ENCODE assay signal across 12 cellular contexts in the genomic region with DNA sequence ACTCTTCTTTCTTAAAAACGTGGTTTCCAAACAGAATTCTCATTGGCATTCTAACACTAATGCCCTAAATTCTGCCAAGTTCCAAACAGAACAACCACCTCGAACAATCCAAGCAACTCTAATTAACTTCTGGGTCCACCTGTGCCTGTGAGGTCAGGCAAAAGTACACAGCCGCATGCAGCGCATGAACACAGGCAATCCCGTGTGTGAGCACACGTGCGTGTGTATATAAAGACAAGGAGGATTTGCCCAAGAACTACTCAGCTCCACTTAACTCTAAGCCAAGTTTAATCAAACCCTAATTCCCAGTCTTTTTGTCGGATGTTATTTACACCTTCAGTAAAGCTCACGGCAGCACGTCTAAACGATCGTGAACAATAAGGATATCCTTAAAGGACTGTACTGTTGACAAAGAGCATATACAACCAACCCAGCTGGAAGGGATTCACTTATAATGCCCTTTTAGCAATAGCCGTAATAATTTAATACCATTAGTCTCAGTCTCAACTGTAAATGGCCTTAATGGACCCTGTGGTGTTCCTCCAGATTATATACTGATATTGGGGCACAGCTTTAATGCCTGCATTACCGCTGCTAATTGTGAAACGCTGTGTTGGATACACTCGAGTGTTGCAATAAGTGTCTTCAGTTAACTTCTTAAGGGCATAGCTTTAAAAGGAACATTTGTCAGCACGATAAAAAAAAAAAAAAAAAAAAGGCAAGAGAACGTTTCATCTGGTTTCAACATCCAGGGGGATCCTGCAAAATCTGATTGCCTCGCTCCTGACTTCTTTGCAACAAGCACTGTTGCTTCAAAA.
A peak's percentile ranks its signal among the peaks of the same experiment; 100 is the strongest.
DNase-seq lines count a peak whose midpoint lies in the region; ATAC-seq and TF ChIP-seq lines count a peak whose summit lies in the region.
"Had no signal": no experiment of that assay in that cellular context is flagged by ENCODE, and none has a peak within 500 bp of the region (broad histone marks: within the 10 kb centered on the region; RNA-seq: fewer than 3 reads in every experiment).

No MANE protein-coding gene starts in this region.

- H3K79me2 ChIP-seq in OCI-LY1 (ENCODE audit: insufficient read depth, low read length), result peaks cover 45% of the 10 kb centered on the region

- H3K9me3 ChIP-seq in BLaER1 treated with 17β-estradiol and CSF1 and Interleukin-3, amounts not matched to agents 10 nM and 100 nM (replicated peaks in 1 of 11), result no peaks in the 10 kb centered on the region
- H3K9me3 ChIP-seq in OCI-LY1 (ENCODE audit: low read length), result no peaks in the 10 kb centered on the region
- H3K9me3 ChIP-seq: thyroid gland had no signal

- H3K4me1 ChIP-seq in BLaER1 treated with 17β-estradiol and CSF1 and Interleukin-3, amounts not matched to agents 10 nM and 100 nM, result peaks cover 67 to 100% (median 95%) of the 10 kb centered on the region in 10 experiments
- H3K4me1 ChIP-seq in OCI-LY1 (ENCODE audit: insufficient read depth, low read length, severe bottlenecking), result peaks cover 72% of the 10 kb centered on the region

- no peak for ATAC-seq in stimulated activated effector memory CD8-positive, alpha-beta T cell treated with anti-CD3 and anti-CD28 coated beads, Interleukin-12 subunit alpha, Interleukin-12 subunit beta, amount 100 ng/mL, for 72 hours
- ATAC-seq: activated T-cell treated with anti-CD3 and anti-CD28 coated beads, Interleukin-2, amount 50 U/mL, for 72 hours had no signal

- H3K9me2 ChIP-seq in OCI-LY1 (ENCODE audit: low read depth, low read length), result no peaks in the 10 kb centered on the region

- TF ChIP-seq CTCF in OCI-LY1 (IDR thresholded peaks at IDR 0.05; ENCODE audit: low read length), result no peak

- no peaks in the 10 kb centered on the region for H3K36me3 Mint-ChIP-seq in stimulated activated effector memory CD8-positive, alpha-beta T cell treated with anti-CD3 and anti-CD28 coated beads, Interleukin-12 subunit alpha, Interleukin-12 subunit beta, amount 100 ng/mL, for 72 hours

- no peaks in the 10 kb centered on the region for H3F3A ChIP-seq in OCI-LY1 (ENCODE audit: insufficient read depth, low read length)

- H3K27ac Mint-ChIP-seq in stimulated activated effector memory CD8-positive, alpha-beta T cell treated with anti-CD3 and anti-CD28 coated beads, Interleukin-12 subunit alpha, Interleukin-12 subunit beta, amount 100 ng/mL, for 72 hours, result no peak overlapping the region
- H3K27ac Mint-ChIP-seq: activated T-cell treated with anti-CD3 and anti-CD28 coated beads, Interleukin-2, amount 50 U/mL, for 72 hours; T-helper 1 cell treated with Interleukin-12 subunit alpha and Interleukin-12 subunit beta and Interleukin-4 antibody, amounts not matched to agents 30 μg/mL and 1 μg/mL, for 36 hours had no signal

- peaks cover 6% of the 10 kb centered on the region for H3K4me1 Mint-ChIP-seq in stimulated activated effector memory CD8-positive, alpha-beta T cell treated with anti-CD3 and anti-CD28 coated beads, Interleukin-12 subunit alpha, Interleukin-12 subunit beta, amount 100 ng/mL, for 72 hours

- peaks cover 0 to 100% (median 54%) of the 10 kb centered on the region in 11 experiments; a peak in 14 of 22 replicates for H4K20me1 ChIP-seq in BLaER1 treated with 17β-estradiol and CSF1 and Interleukin-3, amounts not matched to agents 10 nM and 100 nM
- no peaks in the 10 kb centered on the region for H4K20me1 ChIP-seq in OCI-LY1 (ENCODE audit: insufficient read depth, low read length)

- no peak overlapping the region for H3K4me3 ChIP-seq in BLaER1 treated with 17β-estradiol and CSF1 and Interleukin-3, amounts not matched to agents 10 nM and 100 nM
- H3K4me3 ChIP-seq in OCI-LY1 (ENCODE audit: low read depth, low read length, poor library complexity, severe bottlenecking), result no peak overlapping the region
- H3K4me3 ChIP-seq: thyroid gland had no signal

- H3K9ac ChIP-seq in BLaER1 treated with 17β-estradiol and CSF1 and Interleukin-3, amounts not matched to agents 10 nM and 100 nM, result peak overlapping the region in 8 of 11 experiments; percentile 4 to 39 (median 30); a peak in 6 of 22 replicates
- no peak overlapping the region for H3K9ac ChIP-seq in OCI-LY1 (ENCODE audit: low read length)

- no peaks in the 10 kb centered on the region for H3K27me3 ChIP-seq in BLaER1 treated with 17β-estradiol and CSF1 and Interleukin-3, amounts not matched to agents 10 nM and 100 nM
- no peaks in the 10 kb centered on the region for H3K27me3 ChIP-seq in OCI-LY1 (ENCODE audit: insufficient read depth, low read length)
- H3K27me3 ChIP-seq: thyroid gland had no signal

- peak overlapping the region in 9 of 11 experiments; percentile 42 to 71 (median 61); a peak in 17 of 22 replicates for H3K27ac ChIP-seq in BLaER1 treated with 17β-estradiol and CSF1 and Interleukin-3, amounts not matched to agents 10 nM and 100 nM
- peak overlapping the region; percentile 16 for H3K27ac ChIP-seq in OCI-LY1 (ENCODE audit: low read depth, low read length, poor library complexity, severe bottlenecking)

- H2AFZ ChIP-seq in OCI-LY1 (ENCODE audit: low read length), result no peak overlapping the region

- DNase-seq in fibroblast of peridontal ligament (ENCODE audit: extremely low read depth) (peak; percentile 78), renal cortical epithelial cell (ENCODE audit: low read depth) (peak; percentile 30), GOT3 (lab: John Stamatoyannopoulos, UW) (no peak)
- DNase-seq in activated CD4-positive, alpha-beta T cell treated with anti-CD3 and anti-CD28 coated beads for 4 hours, result no peak
- DNase-seq in stimulated activated CD4-positive, alpha-beta T cell treated with anti-CD3 and anti-CD28 coated beads, Interleukin-2, amount 100 ng/mL, for 24 hours, result no peak
- DNase-seq in stimulated activated effector memory CD8-positive, alpha-beta T cell treated with anti-CD3 and anti-CD28 coated beads, Interleukin-12 subunit alpha, Interleukin-12 subunit beta, amount 100 ng/mL, for 72 hours (ENCODE audit: low spot score in 2 of 2), result no peak
- DNase-seq: activated T-cell treated with anti-CD3 and anti-CD28 coated beads, Interleukin-2, amount 50 U/mL, for 72 hours; NCI-H345 had no signal

- peaks cover 0 to 98% (median 57%) of the 10 kb centered on the region in 11 experiments; a peak in 13 of 22 replicates for H3K36me3 ChIP-seq in BLaER1 treated with 17β-estradiol and CSF1 and Interleukin-3, amounts not matched to agents 10 nM and 100 nM
- no peaks in the 10 kb centered on the region; the same call in 1 of the 2 replicates for H3K36me3 ChIP-seq in OCI-LY1 (ENCODE audit: insufficient read depth, low read length)
- H3K36me3 ChIP-seq: thyroid gland had no signal

- H3K4me3 Mint-ChIP-seq in stimulated activated effector memory CD8-positive, alpha-beta T cell treated with anti-CD3 and anti-CD28 coated beads, Interleukin-12 subunit alpha, Interleukin-12 subunit beta, amount 100 ng/mL, for 72 hours, result no peak overlapping the region
- H3K4me3 Mint-ChIP-seq: activated T-cell treated with anti-CD3 and anti-CD28 coated beads, Interleukin-2, amount 50 U/mL, for 72 hours; T-helper 1 cell treated with Interleukin-12 subunit alpha and Interleukin-12 subunit beta and Interleukin-4 antibody, amounts not matched to agents 30 μg/mL and 1 μg/mL, for 36 hours had no signal

- H3K9me3 Mint-ChIP-seq in stimulated activated effector memory CD8-positive, alpha-beta T cell treated with anti-CD3 and anti-CD28 coated beads, Interleukin-12 subunit alpha, Interleukin-12 subunit beta, amount 100 ng/mL, for 72 hours, result no peaks in the 10 kb centered on the region
- H3K9me3 Mint-ChIP-seq: activated T-cell treated with anti-CD3 and anti-CD28 coated beads, Interleukin-2, amount 50 U/mL, for 72 hours; T-helper 1 cell treated with Interleukin-12 subunit alpha and Interleukin-12 subunit beta and Interleukin-4 antibody, amounts not matched to agents 30 μg/mL and 1 μg/mL, for 36 hours had no signal

- peak overlapping the region; percentile 48 to 76 (median 62) for H3K4me2 ChIP-seq in BLaER1 treated with 17β-estradiol and CSF1 and Interleukin-3, amounts not matched to agents 10 nM and 100 nM
- no peak overlapping the region for H3K4me2 ChIP-seq in OCI-LY1 (ENCODE audit: low read length)

Comparison
In these comparisons a context has a peak if more than half of its experiments do, and no peak if none do; other contexts are left out.
1. DNase-seq: peak in fibroblast of peridontal ligament (single experiment) and renal cortical epithelial cell (single experiment); none in activated CD4-positive, alpha-beta T cell treated with anti-CD3 and anti-CD28 coated beads for 4 hours (0 of 2), GOT3 (single experiment), stimulated activated CD4-positive, alpha-beta T cell treated with anti-CD3 and anti-CD28 coated beads, Interleukin-2, amount 100 ng/mL, for 24 hours (0 of 2) and stimulated activated effector memory CD8-positive, alpha-beta T cell treated with anti-CD3 and anti-CD28 coated beads, Interleukin-12 subunit alpha, Interleukin-12 subunit beta, amount 100 ng/mL, for 72 hours (0 of 2).